ENCODE assay signal across 15 cellular contexts in genomic region chr5:36502608-36503007, GRCh38.
DNase-seq lines count a peak whose midpoint lies in the region; ATAC-seq and TF ChIP-seq lines count a peak whose summit lies in the region.
"Had no signal": no experiment of that assay in that cellular context is flagged by ENCODE, and none has a peak within 500 bp of the region (broad histone marks: within the 10 kb centered on the region; RNA-seq: fewer than 3 reads in every experiment).

No MANE protein-coding gene starts in this region.

- H4K5ac ChIP-seq in H9 (ENCODE audit: insufficient read length, low read depth, low read length): no peak overlapping the region

- H4K20me1 ChIP-seq in H9 (ENCODE audit: control insufficient read depth, insufficient read depth, insufficient read length): no peaks in the 10 kb centered on the region

- H3K4ac ChIP-seq in H9 (ENCODE audit: low read depth, low read length): no peak overlapping the region

- H3K23ac ChIP-seq in H9 (ENCODE audit: insufficient read length, low read depth, low read length): no peak overlapping the region

- H3K4me1 Mint-ChIP-seq in H9: peaks cover 8 to 10% of the 10 kb centered on the region in 2 experiments; a peak in 3 of 4 replicates

- H2BK12ac ChIP-seq in H9 (ENCODE audit: insufficient read length, low read depth, low read length): no peak overlapping the region

- no peak overlapping the region for H2BK5ac ChIP-seq in H9 (ENCODE audit: insufficient read length, low read length)

- H3K27ac ChIP-seq in A673 (ENCODE audit: low read depth, low read length, poor library complexity, severe bottlenecking) (no peak overlapping the region), H9 (ENCODE audit: insufficient read length, low read depth, low read length) (no peak overlapping the region), coronary artery (no peak overlapping the region)
- H3K27ac ChIP-seq: A549, heart left ventricle, KMS-11 had no signal

- no CpG with 5 or more reads among the region's 6 CpGs for WGBS in H9 (ENCODE audit: extremely low coverage, insufficient read length, low lambda C conversion rate)

- H3K27me3 ChIP-seq in A673 (replicated peaks; ENCODE audit: insufficient read depth, low read depth, low read length, poor library complexity) (peaks cover 11% of the 10 kb centered on the region), adipocyte (replicated peaks; ENCODE audit: control insufficient read depth, insufficient read depth, low read length) (peaks cover 7% of the 10 kb centered on the region), H9 (ENCODE audit: insufficient read depth, low read length) (no peaks in the 10 kb centered on the region)
- H3K27me3 ChIP-seq: heart left ventricle had no signal

- intact Hi-C loops in A673 (cut with micrococcal nuclease; ENCODE audit: unreplicated experiment): loop anchor here (10.0 kb wide), 2 partner anchors 238 to 428 kb away; no protein-coding TSS in a partner anchor

- H3K56ac ChIP-seq in H9 (ENCODE audit: insufficient read length, low read depth, low read length): no peak overlapping the region

- no peak overlapping the region for H3K18ac ChIP-seq in H9 (ENCODE audit: insufficient read length, low read depth, low read length)

- H3K4me3 ChIP-seq in A673 (ENCODE audit: low read depth, low read length, poor library complexity, severe bottlenecking) (no peak overlapping the region), adipocyte (ENCODE audit: low read length) (no peak overlapping the region), coronary artery (no peak overlapping the region)
- H3K4me3 ChIP-seq: A549, heart left ventricle, mucosa of descending colon had no signal

- no peaks in the 10 kb centered on the region for H3K36me3 ChIP-seq in A673 (ENCODE audit: insufficient read depth, low read length, poor library complexity, severe bottlenecking)
- H3K36me3 ChIP-seq in adipocyte (ENCODE audit: control insufficient read depth, insufficient read depth, low read length, severe bottlenecking): no peaks in the 10 kb centered on the region
- H3K36me3 ChIP-seq: heart left ventricle had no signal

- no peak overlapping the region for H4K8ac ChIP-seq in H9 (replicated peaks; ENCODE audit: insufficient read length, low read depth, low read length)

- peaks cover 0 to 3% of the 10 kb centered on the region in 2 experiments; a peak in 3 of 5 replicates for H3K9me3 Mint-ChIP-seq in H9

- H3K4me1 ChIP-seq in A673 (ENCODE audit: insufficient read depth, low read length, poor library complexity, severe bottlenecking) (peaks cover under 1% of the 10 kb centered on the region), adipocyte (ENCODE audit: control insufficient read depth, insufficient read depth, low read length) (peaks cover 25% of the 10 kb centered on the region), H9 (ENCODE audit: insufficient read depth, low read length) (no peaks in the 10 kb centered on the region)
- H3K4me1 ChIP-seq: A549 had no signal

- no peak for TF ChIP-seq CTCF in A673 (conservative IDR thresholded peaks at IDR 0.05; ENCODE audit: low read depth, low read length)
- no peak for TF ChIP-seq CTCF in H9 (conservative IDR thresholded peaks at IDR 0.05)
- TF ChIP-seq CTCF in coronary artery (IDR thresholded peaks at IDR 0.05): no peak

- H2BK20ac ChIP-seq in H9 (ENCODE audit: low read depth, low read length, poor library complexity, severe bottlenecking): no peak overlapping the region

- H2AFZ ChIP-seq in H9 (ENCODE audit: low read length): no peak overlapping the region

- no peak overlapping the region for H3K27ac Mint-ChIP-seq in H9

- no peaks in the 10 kb centered on the region for H3K79me1 ChIP-seq in H9 (ENCODE audit: insufficient read depth, low read depth, low read length, poor library complexity, severe bottlenecking)

- H3K36me3 Mint-ChIP-seq in H9 (ENCODE audit: insufficient read depth in 1 of 3, low read depth in 3 of 3): no peaks in the 10 kb centered on the region

- H3K9me3 ChIP-seq in A673 (ENCODE audit: low read depth, low read length, poor library complexity, severe bottlenecking): no peaks in the 10 kb centered on the region
- H3K9me3 ChIP-seq in adipocyte (ENCODE audit: control insufficient read depth, low read length): no peaks in the 10 kb centered on the region
- no peaks in the 10 kb centered on the region for H3K9me3 ChIP-seq in H9 (ENCODE audit: control insufficient read depth, low read depth, low read length)
- H3K9me3 ChIP-seq: A549, heart left ventricle, mucosa of descending colon had no signal

- ATAC-seq in HG02588 (IDR thresholded peaks at IDR 0.05; ENCODE audit: unreplicated experiment): no peak
- ATAC-seq: A549, heart left ventricle, mucosa of descending colon had no signal

- no peak overlapping the region for H2BK120ac ChIP-seq in H9 (ENCODE audit: low read depth, low read length, poor library complexity, severe bottlenecking)

- no peak overlapping the region for H2BK15ac ChIP-seq in H9 (ENCODE audit: low read depth, low read length)

- POLR2A ChIA-PET in A673 (lab: Charles Lee; ENCODE audit: low non-redundant PET): no interaction called here

- H4K91ac ChIP-seq in H9 (ENCODE audit: insufficient read length, low read depth, low read length): no peak overlapping the region

- BruUV-seq in A673 (replicated peaks; lab: Mats Ljungman, UMichigan): no TSS peak

- CTCF ChIA-PET in A673 (lab: Charles Lee): no interaction called here

- H2AK5ac ChIP-seq in H9 (ENCODE audit: insufficient read length, low read length): no peak overlapping the region

- DNase-seq in A673 (ENCODE audit: low spot score) (peak; percentile 58), HS-27A (ENCODE audit: low read depth) (peak; percentile 90), adipocyte (ENCODE audit: low read depth) (peak; percentile 84), iris pigment epithelial cell (ENCODE audit: low read depth) (peak; percentile 91), H9 (no peak), NCI-H1417 (lab: John Stamatoyannopoulos, UW) (no peak), coronary artery (ENCODE audit: low spot score) (no peak)
- DNase-seq: heart left ventricle, mucosa of descending colon, NCI-H82, T-helper 9 cell had no signal

- H3K14ac ChIP-seq in H9 (ENCODE audit: insufficient read depth, low read length): no peak overlapping the region

- H3K23me2 ChIP-seq in H9 (ENCODE audit: insufficient read length, low read depth, low read length, poor library complexity, severe bottlenecking): no peaks in the 10 kb centered on the region

- no peak overlapping the region for H3T11ph ChIP-seq in H9 (ENCODE audit: low read length)

- H3K9ac ChIP-seq in adipocyte (ENCODE audit: low read length) (no peak overlapping the region), H9 (ENCODE audit: extremely low read depth, insufficient read length, low read length) (no peak overlapping the region)
- H3K9ac ChIP-seq: KMS-11 had no signal

- no peak overlapping the region for H3K4me2 ChIP-seq in H9 (ENCODE audit: insufficient read depth, insufficient read length, low read length)
- H3K4me2 ChIP-seq: A549, KMS-11 had no signal

- no peaks in the 10 kb centered on the region for H3K79me2 ChIP-seq in H9 (ENCODE audit: insufficient read depth, low read length)

- H3K27me3 Mint-ChIP-seq in H9 (ENCODE audit: low read depth): peaks cover 2% of the 10 kb centered on the region; the same call in 1 of the 2 replicates
- H3K27me3 Mint-ChIP-seq: brain had no signal

- H3K4me3 Mint-ChIP-seq in H9: no peak overlapping the region
- H3K4me3 Mint-ChIP-seq: brain had no signal

Comparison
In these comparisons a context has a peak if more than half of its experiments do, and no peak if none do; other contexts are left out.
1. DNase-seq: peak in A673 (single experiment), HS-27A (single experiment), adipocyte (single experiment) and iris pigment epithelial cell (single experiment); none in H9 (single experiment), NCI-H1417 (0 of 3) and coronary artery (single experiment).